ENCODE assay signal across 8 cellular contexts in the genomic region with DNA sequence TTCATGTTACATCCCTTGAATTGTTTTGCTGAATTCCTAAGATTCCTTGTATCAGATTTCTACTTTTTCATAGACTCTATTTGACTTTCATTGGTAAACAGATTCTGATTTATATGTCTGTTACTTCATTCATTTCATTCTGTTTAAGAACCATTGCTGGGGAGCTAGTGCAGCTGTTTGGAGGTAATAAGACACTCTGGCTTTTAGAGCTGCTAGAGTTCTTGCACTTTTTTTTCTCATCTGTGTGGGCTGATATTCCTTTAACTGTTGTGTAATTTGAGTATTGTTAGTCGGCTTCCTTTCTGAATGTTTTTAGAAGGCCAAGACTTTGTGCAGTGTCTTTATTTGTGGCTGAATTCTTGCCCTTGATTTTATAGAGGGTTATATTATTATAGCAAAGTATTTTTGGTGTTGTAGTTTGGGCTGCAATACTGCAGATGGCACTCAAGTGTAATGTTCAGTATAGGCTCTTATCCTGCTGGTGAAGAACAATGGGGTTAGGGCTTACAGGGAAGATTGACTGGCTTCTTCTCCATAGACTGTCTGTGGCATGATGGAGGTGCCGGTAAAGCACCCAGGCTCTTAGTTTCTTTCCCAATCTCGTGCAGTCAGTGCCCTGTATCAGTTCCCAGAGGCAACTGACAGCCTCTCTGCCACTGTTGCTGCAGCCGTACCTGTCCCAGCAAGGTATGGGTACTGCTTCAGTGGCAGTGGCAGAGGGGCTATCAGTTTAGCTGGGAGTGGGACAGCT.
DNase-seq lines count a peak whose midpoint lies in the region; ATAC-seq and TF ChIP-seq lines count a peak whose summit lies in the region.

No MANE protein-coding gene starts in this region.

- H3K27ac Mint-ChIP-seq in activated CD8-positive, alpha-beta T cell treated with anti-CD3 and anti-CD28 coated beads for 36 hours: no peak overlapping the region
- H3K27ac Mint-ChIP-seq in activated CD8-positive, alpha-beta T cell treated with anti-CD3 and anti-CD28 coated beads, Interleukin-2, amount 10 ng/mL, durations not matched to agents 7 days and 5 days: no peak overlapping the region
- no peak overlapping the region for H3K27ac Mint-ChIP-seq in stimulated activated effector memory CD8-positive, alpha-beta T cell treated with anti-CD3 and anti-CD28 coated beads, Interleukin-12 subunit alpha, Interleukin-12 subunit beta, amount 100 ng/mL, for 72 hours
- H3K27ac Mint-ChIP-seq in immature natural killer cell: no peak overlapping the region

- peaks cover 7% of the 10 kb centered on the region for H3K27me3 Mint-ChIP-seq in activated CD8-positive, alpha-beta T cell treated with anti-CD3 and anti-CD28 coated beads for 36 hours
- peaks cover 9% of the 10 kb centered on the region for H3K27me3 Mint-ChIP-seq in activated CD8-positive, alpha-beta T cell treated with anti-CD3 and anti-CD28 coated beads, Interleukin-2, amount 10 ng/mL, durations not matched to agents 7 days and 5 days (ENCODE audit: low read depth)
- peaks cover 0 to 3% (median 1%) of the 10 kb centered on the region in 3 donors for H3K27me3 Mint-ChIP-seq in immature natural killer cell (ENCODE audit: low read depth in 3 of 3)

- H3K4me1 Mint-ChIP-seq in activated CD8-positive, alpha-beta T cell treated with anti-CD3 and anti-CD28 coated beads for 36 hours (ENCODE audit: low read depth): no peaks in the 10 kb centered on the region
- no peaks in the 10 kb centered on the region for H3K4me1 Mint-ChIP-seq in activated CD8-positive, alpha-beta T cell treated with anti-CD3 and anti-CD28 coated beads, Interleukin-2, amount 10 ng/mL, durations not matched to agents 7 days and 5 days (ENCODE audit: low read depth)
- no peaks in the 10 kb centered on the region for H3K4me1 Mint-ChIP-seq in stimulated activated effector memory CD8-positive, alpha-beta T cell treated with anti-CD3 and anti-CD28 coated beads, Interleukin-12 subunit alpha, Interleukin-12 subunit beta, amount 100 ng/mL, for 72 hours
- no peaks in the 10 kb centered on the region for H3K4me1 Mint-ChIP-seq in immature natural killer cell

- H3K36me3 Mint-ChIP-seq in activated CD8-positive, alpha-beta T cell treated with anti-CD3 and anti-CD28 coated beads for 36 hours (ENCODE audit: low read depth): no peaks in the 10 kb centered on the region
- no peaks in the 10 kb centered on the region for H3K36me3 Mint-ChIP-seq in activated CD8-positive, alpha-beta T cell treated with anti-CD3 and anti-CD28 coated beads, Interleukin-2, amount 10 ng/mL, durations not matched to agents 7 days and 5 days (ENCODE audit: low read depth)
- H3K36me3 Mint-ChIP-seq in stimulated activated effector memory CD8-positive, alpha-beta T cell treated with anti-CD3 and anti-CD28 coated beads, Interleukin-12 subunit alpha, Interleukin-12 subunit beta, amount 100 ng/mL, for 72 hours: no peaks in the 10 kb centered on the region
- H3K36me3 Mint-ChIP-seq in immature natural killer cell: no peaks in the 10 kb centered on the region

- intact Hi-C loops in activated CD8-positive, alpha-beta T cell treated with anti-CD3 and anti-CD28 coated beads for 36 hours (cut with micrococcal nuclease): no loop called here

- H3K9me3 Mint-ChIP-seq in activated CD8-positive, alpha-beta T cell treated with anti-CD3 and anti-CD28 coated beads for 36 hours: peaks cover 7% of the 10 kb centered on the region
- H3K9me3 Mint-ChIP-seq in activated CD8-positive, alpha-beta T cell treated with anti-CD3 and anti-CD28 coated beads, Interleukin-2, amount 10 ng/mL, durations not matched to agents 7 days and 5 days (ENCODE audit: insufficient read depth): no peaks in the 10 kb centered on the region
- H3K9me3 Mint-ChIP-seq in stimulated activated effector memory CD8-positive, alpha-beta T cell treated with anti-CD3 and anti-CD28 coated beads, Interleukin-12 subunit alpha, Interleukin-12 subunit beta, amount 100 ng/mL, for 72 hours: peaks cover 9% of the 10 kb centered on the region
- H3K9me3 Mint-ChIP-seq in immature natural killer cell: peaks cover 3 to 18% (median 8%) of the 10 kb centered on the region in 6 donors

- ATAC-seq in activated CD8-positive, alpha-beta T cell treated with anti-CD3 and anti-CD28 coated beads for 36 hours: no peak
- no peak for ATAC-seq in activated CD8-positive, alpha-beta T cell treated with anti-CD3 and anti-CD28 coated beads, Interleukin-2, amount 10 ng/mL, durations not matched to agents 7 days and 5 days
- peak; percentile 86 for ATAC-seq in HG02938 (IDR thresholded peaks at IDR 0.05; ENCODE audit: unreplicated experiment)
- ATAC-seq in stimulated activated effector memory CD8-positive, alpha-beta T cell treated with anti-CD3 and anti-CD28 coated beads, Interleukin-12 subunit alpha, Interleukin-12 subunit beta, amount 100 ng/mL, for 72 hours: peak; percentile 54

- H3K4me3 Mint-ChIP-seq in activated CD8-positive, alpha-beta T cell treated with anti-CD3 and anti-CD28 coated beads for 36 hours: no peak overlapping the region
- H3K4me3 Mint-ChIP-seq in activated CD8-positive, alpha-beta T cell treated with anti-CD3 and anti-CD28 coated beads, Interleukin-2, amount 10 ng/mL, durations not matched to agents 7 days and 5 days: no peak overlapping the region
- H3K4me3 Mint-ChIP-seq in stimulated activated effector memory CD8-positive, alpha-beta T cell treated with anti-CD3 and anti-CD28 coated beads, Interleukin-12 subunit alpha, Interleukin-12 subunit beta, amount 100 ng/mL, for 72 hours: no peak overlapping the region
- H3K4me3 Mint-ChIP-seq in immature natural killer cell: no peak overlapping the region

- POLR2A ChIA-PET in activated CD8-positive, alpha-beta T cell treated with anti-CD3 and anti-CD28 coated beads for 36 hours (lab: Charles Lee): no interaction called here
- POLR2A ChIA-PET in activated CD8-positive, alpha-beta T cell treated with anti-CD3 and anti-CD28 coated beads, Interleukin-2, amount 10 ng/mL, durations not matched to agents 7 days and 5 days (lab: Charles Lee): interaction anchor here (0.9 kb wide), 1 partner anchor 28 kb away, joined by 3 read pairs; no protein-coding TSS in a partner anchor

- CTCF ChIA-PET in activated CD8-positive, alpha-beta T cell treated with anti-CD3 and anti-CD28 coated beads for 36 hours (lab: Charles Lee): interaction anchor here (1.2 kb wide), 1 partner anchor 135 kb away, joined by 3 read pairs; no protein-coding TSS in a partner anchor
- CTCF ChIA-PET in activated CD8-positive, alpha-beta T cell treated with anti-CD3 and anti-CD28 coated beads, Interleukin-2, amount 10 ng/mL, durations not matched to agents 7 days and 5 days (lab: Charles Lee): interaction anchor here (0.7 to 1.2 kb wide), 2 partner anchors 136 to 349 kb away, joined by 4 to 5 read pairs; no protein-coding TSS in a partner anchor

- TF ChIP-seq CTCF in activated CD8-positive, alpha-beta T cell treated with anti-CD3 and anti-CD28 coated beads for 36 hours (IDR thresholded peaks at IDR 0.05): peak; percentile 16

- no peak for DNase-seq in activated CD8-positive, alpha-beta T cell treated with anti-CD3 and anti-CD28 coated beads for 36 hours
- no peak for DNase-seq in activated CD8-positive, alpha-beta T cell treated with anti-CD3 and anti-CD28 coated beads, Interleukin-2, amount 10 ng/mL, durations not matched to agents 7 days and 5 days
- peak; percentile 61 for DNase-seq in NCI-H2171 treated with DMSO at 0.1 percent for 48 hours (lab: John Stamatoyannopoulos, UW)
- peak; percentile 39 to 66 for DNase-seq in dermis microvascular lymphatic vessel endothelial cell (ENCODE audit: low read depth in 2 of 2)
- no peak for DNase-seq in stimulated activated effector memory CD8-positive, alpha-beta T cell treated with anti-CD3 and anti-CD28 coated beads, Interleukin-12 subunit alpha, Interleukin-12 subunit beta, amount 100 ng/mL, for 72 hours (ENCODE audit: low spot score in 2 of 2)
- DNase-seq in stimulated activated CD4-positive, alpha-beta T cell treated with anti-CD3 and anti-CD28 coated beads, Interleukin-2, amount 100 ng/mL, for 24 hours: no peak
- no peak for DNase-seq in immature natural killer cell

Comparison
In these comparisons a context has a peak if more than half of its experiments do, and no peak if none do; other contexts are left out.
1. ATAC-seq: peak in HG02938 (single experiment) and stimulated activated effector memory CD8-positive, alpha-beta T cell treated with anti-CD3 and anti-CD28 coated beads, Interleukin-12 subunit alpha, Interleukin-12 subunit beta, amount 100 ng/mL, for 72 hours (single experiment); none in activated CD8-positive, alpha-beta T cell treated with anti-CD3 and anti-CD28 coated beads for 36 hours (single experiment) and activated CD8-positive, alpha-beta T cell treated with anti-CD3 and anti-CD28 coated beads, Interleukin-2, amount 10 ng/mL, durations not matched to agents 7 days and 5 days (single experiment).
2. DNase-seq: peak in NCI-H2171 treated with DMSO at 0.1 percent for 48 hours (single experiment) and dermis microvascular lymphatic vessel endothelial cell (2 of 2); none in activated CD8-positive, alpha-beta T cell treated with anti-CD3 and anti-CD28 coated beads for 36 hours (single experiment), activated CD8-positive, alpha-beta T cell treated with anti-CD3 and anti-CD28 coated beads, Interleukin-2, amount 10 ng/mL, durations not matched to agents 7 days and 5 days (single experiment), stimulated activated effector memory CD8-positive, alpha-beta T cell treated with anti-CD3 and anti-CD28 coated beads, Interleukin-12 subunit alpha, Interleukin-12 subunit beta, amount 100 ng/mL, for 72 hours (0 of 2), stimulated activated CD4-positive, alpha-beta T cell treated with anti-CD3 and anti-CD28 coated beads, Interleukin-2, amount 100 ng/mL, for 24 hours (0 of 2) and immature natural killer cell (0 of 3).